In genomic region chr17:13538841-13539411, GRCh38 we compare ENCODE assay signal across 23 cellular contexts.
"Had no signal": no experiment of that assay in that cellular context is flagged by ENCODE, and none has a peak within 500 bp of the region (broad histone marks: within the 10 kb centered on the region; RNA-seq: fewer than 3 reads in every experiment).

No MANE protein-coding gene starts in this region.

- H3K27ac Mint-ChIP-seq: activated CD4-positive, alpha-beta T cell treated with anti-CD3 and anti-CD28 coated beads, Interleukin-2, amount 10 ng/mL, durations not matched to agents 7 days and 5 days; activated CD8-positive, alpha-beta T cell treated with anti-CD3 and anti-CD28 coated beads, Interleukin-2, amount 10 ng/mL, durations not matched to agents 7 days and 5 days; activated naive CD8-positive, alpha-beta T cell treated with anti-CD3 and anti-CD28 coated beads, Interleukin-2, amount 10 ng/mL, durations not matched to agents 7 days and 5 days; activated T-cell treated with anti-CD3 and anti-CD28 coated beads, Interleukin-2, amount 50 U/mL, for 24 hours; activated T-helper 2 cell treated with anti-CD3 and anti-CD28 coated beads, Interferon-gamma antibody, Interleukin-2, Interleukin-4, amounts not matched to agents 10 μg/mL and 5 μg/mL and 100 μg/mL, durations not matched to agents 14 hours and 24 hours and 36 hours; brain; memory B cell; natural killer cell; stimulated activated naive CD8-positive, alpha-beta T cell treated with anti-CD3 and anti-CD28 coated beads, Interleukin-15, amount 100 ng/mL, for 72 hours had no signal

- DNase-seq: activated CD4-positive, alpha-beta T cell treated with anti-CD3 and anti-CD28 coated beads, Interleukin-2, amount 10 ng/mL, durations not matched to agents 7 days and 5 days; activated CD4-positive, CD25-positive, alpha-beta regulatory T cell; activated CD8-positive, alpha-beta T cell treated with anti-CD3 and anti-CD28 coated beads, Interleukin-2, amount 10 ng/mL, durations not matched to agents 7 days and 5 days; activated naive CD4-positive, alpha-beta T cell treated with Interleukin-2 at 50 U/mL for 16 hours; activated naive CD8-positive, alpha-beta T cell treated with anti-CD3 and anti-CD28 coated beads, Interleukin-2, amount 10 ng/mL, durations not matched to agents 7 days and 5 days; activated T-cell treated with anti-CD3 and anti-CD28 coated beads, Interleukin-2, amount 50 U/mL, for 24 hours; amygdala; caudate nucleus; dorsolateral prefrontal cortex; foreskin keratinocyte; left ventricle myocardium inferior; natural killer cell; SK-N-SH; stimulated activated CD4-positive, alpha-beta T cell treated with anti-CD3 and anti-CD28 coated beads, Interleukin-15, amount 100 ng/mL, for 24 hours; stimulated activated CD4-positive, alpha-beta T cell treated with anti-CD3 and anti-CD28 coated beads, Interleukin-4, amount 100 ng/mL, for 1 hour; stimulated activated naive CD8-positive, alpha-beta T cell treated with anti-CD3 and anti-CD28 coated beads, Interleukin-15, amount 100 ng/mL, for 72 hours; transverse colon had no signal

- H3K4me1 ChIP-seq: foreskin keratinocyte, left ventricle myocardium inferior, transverse colon had no signal

- H3K27ac ChIP-seq: dorsolateral prefrontal cortex, epithelial cell of prostate, foreskin keratinocyte, left ventricle myocardium inferior, suprapubic skin, transverse colon had no signal

- H3K36me3 ChIP-seq: left ventricle myocardium inferior, suprapubic skin, transverse colon had no signal

- H3K36me3 Mint-ChIP-seq: activated naive CD8-positive, alpha-beta T cell treated with anti-CD3 and anti-CD28 coated beads, Interleukin-2, amount 10 ng/mL, durations not matched to agents 7 days and 5 days; memory B cell; natural killer cell had no signal

- H3K9ac ChIP-seq: SK-N-SH had no signal

- H3K4me3 Mint-ChIP-seq: activated CD4-positive, alpha-beta T cell treated with anti-CD3 and anti-CD28 coated beads, Interleukin-2, amount 10 ng/mL, durations not matched to agents 7 days and 5 days; activated CD8-positive, alpha-beta T cell treated with anti-CD3 and anti-CD28 coated beads, Interleukin-2, amount 10 ng/mL, durations not matched to agents 7 days and 5 days; activated naive CD8-positive, alpha-beta T cell treated with anti-CD3 and anti-CD28 coated beads, Interleukin-2, amount 10 ng/mL, durations not matched to agents 7 days and 5 days; activated T-cell treated with anti-CD3 and anti-CD28 coated beads, Interleukin-2, amount 50 U/mL, for 24 hours; brain; memory B cell; natural killer cell; stimulated activated naive CD8-positive, alpha-beta T cell treated with anti-CD3 and anti-CD28 coated beads, Interleukin-15, amount 100 ng/mL, for 72 hours had no signal

- ATAC-seq: activated CD8-positive, alpha-beta T cell treated with anti-CD3 and anti-CD28 coated beads, Interleukin-2, amount 10 ng/mL, durations not matched to agents 7 days and 5 days; foreskin keratinocyte; natural killer cell; stimulated activated naive CD8-positive, alpha-beta T cell treated with anti-CD3 and anti-CD28 coated beads, Interleukin-15, amount 100 ng/mL, for 72 hours had no signal

- H3K4me1 Mint-ChIP-seq: activated CD4-positive, alpha-beta T cell treated with anti-CD3 and anti-CD28 coated beads, Interleukin-2, amount 10 ng/mL, durations not matched to agents 7 days and 5 days; activated naive CD8-positive, alpha-beta T cell treated with anti-CD3 and anti-CD28 coated beads, Interleukin-2, amount 10 ng/mL, durations not matched to agents 7 days and 5 days; memory B cell; stimulated activated naive CD8-positive, alpha-beta T cell treated with anti-CD3 and anti-CD28 coated beads, Interleukin-15, amount 100 ng/mL, for 72 hours had no signal

- H3K27me3 ChIP-seq: foreskin keratinocyte, suprapubic skin, transverse colon had no signal

- H3K4me3 ChIP-seq: dorsolateral prefrontal cortex, left ventricle myocardium inferior, skin epidermis, suprapubic skin, transverse colon had no signal

- H3K9me3 Mint-ChIP-seq: activated CD4-positive, alpha-beta T cell treated with anti-CD3 and anti-CD28 coated beads, Interleukin-2, amount 10 ng/mL, durations not matched to agents 7 days and 5 days; activated T-helper 2 cell treated with anti-CD3 and anti-CD28 coated beads, Interferon-gamma antibody, Interleukin-2, Interleukin-4, amounts not matched to agents 10 μg/mL and 5 μg/mL and 100 μg/mL, durations not matched to agents 14 hours and 24 hours and 36 hours; memory B cell had no signal

- H3K9me3 ChIP-seq: suprapubic skin had no signal

- H3K27me3 Mint-ChIP-seq: activated CD4-positive, alpha-beta T cell treated with anti-CD3 and anti-CD28 coated beads, Interleukin-2, amount 10 ng/mL, durations not matched to agents 7 days and 5 days; activated naive CD8-positive, alpha-beta T cell treated with anti-CD3 and anti-CD28 coated beads, Interleukin-2, amount 10 ng/mL, durations not matched to agents 7 days and 5 days had no signal
